In genomic region chr6:87151471-87151785, GRCh38 we compare ENCODE assay signal across 9 cellular contexts. TPM values are rescaled to one million over a fixed set of nuclear protein-coding genes. Genes with fewer than 3 reads are reported as not detected.
DNase-seq lines count a peak whose midpoint lies in the region; ATAC-seq lines count a peak whose summit lies in the region.
"Had no signal": no experiment of that assay in that cellular context is flagged by ENCODE, and none has a peak within 500 bp of the region (broad histone marks: within the 10 kb centered on the region; RNA-seq: fewer than 3 reads in every experiment).

No MANE protein-coding gene starts in this region.

- peaks cover 30% of the 10 kb centered on the region for H3K4me1 ChIP-seq in CD8-positive, alpha-beta memory T cell (ENCODE audit: insufficient read depth, low read length)
- H3K4me1 ChIP-seq in effector memory CD4-positive, alpha-beta T cell (ENCODE audit: control insufficient read depth, insufficient read depth, low read length, poor library complexity, severe bottlenecking): peaks cover 17% of the 10 kb centered on the region
- peaks cover 0 to 7% of the 10 kb centered on the region in 2 donors for H3K4me1 ChIP-seq in neuronal stem cell (ENCODE audit: control insufficient read depth in 2 of 2, insufficient read depth in 1 of 2, low read depth in 1 of 2, low read length in 2 of 2)

- H2AK5ac ChIP-seq in neuronal stem cell (ENCODE audit: low read depth, low read length): no peak overlapping the region

- POLR2A ChIA-PET in CD8-positive, alpha-beta memory T cell (lab: Charles Lee): no interaction called here

- H3K27ac Mint-ChIP-seq in CD8-positive, alpha-beta memory T cell: peak overlapping the region in 7 of 8 donors; percentile 51 to 95 (median 82)

- peak overlapping the region; percentile 56 for H3K14ac ChIP-seq in neuronal stem cell (ENCODE audit: low read length)

- peak overlapping the region; percentile 83 for H3K4me2 ChIP-seq in neuronal stem cell (ENCODE audit: insufficient read depth, low read length, poor library complexity, severe bottlenecking)

- H3K23ac ChIP-seq in neuronal stem cell (ENCODE audit: low read depth, low read length, poor library complexity): peak overlapping the region; percentile 91

- H3K9ac ChIP-seq in neuronal stem cell (ENCODE audit: low read depth, low read length, poor library complexity): peak overlapping the region; percentile 90

- no peak overlapping the region for H2BK120ac ChIP-seq in neuronal stem cell (ENCODE audit: low read depth, low read length)

- H4K8ac ChIP-seq in neuronal stem cell (ENCODE audit: low read depth, low read length): peak overlapping the region; percentile 23

- peak overlapping the region; percentile 78 to 92 (median 87) for H3K4me3 Mint-ChIP-seq in CD8-positive, alpha-beta memory T cell

- no peaks in the 10 kb centered on the region for H3K36me3 ChIP-seq in CD8-positive, alpha-beta memory T cell (ENCODE audit: insufficient read depth, low read length)
- H3K36me3 ChIP-seq in effector memory CD4-positive, alpha-beta T cell (ENCODE audit: control insufficient read depth, insufficient read depth, low read length): no peaks in the 10 kb centered on the region
- no peaks in the 10 kb centered on the region for H3K36me3 ChIP-seq in neuronal stem cell (replicated peaks in 1 of 2; ENCODE audit: control insufficient read depth in 2 of 2, insufficient read depth in 2 of 2, low read length in 2 of 2)

- no peaks in the 10 kb centered on the region for H3K9me3 ChIP-seq in CD8-positive, alpha-beta memory T cell (ENCODE audit: low read length)
- no peaks in the 10 kb centered on the region for H3K9me3 ChIP-seq in effector memory CD4-positive, alpha-beta T cell (ENCODE audit: control insufficient read depth, low read length)
- no peaks in the 10 kb centered on the region for H3K9me3 ChIP-seq in neuronal stem cell (replicated peaks in 1 of 2; ENCODE audit: control insufficient read depth in 2 of 2, insufficient read depth in 1 of 2, low read depth in 1 of 2, low read length in 2 of 2)

- peaks cover 0 to 16% (median 0%) of the 10 kb centered on the region in 3 donors for H3K36me3 Mint-ChIP-seq in CD8-positive, alpha-beta memory T cell

- H2BK5ac ChIP-seq in neuronal stem cell (ENCODE audit: low read length): peak overlapping the region; percentile 98

- H3K27me3 ChIP-seq in CD8-positive, alpha-beta memory T cell (ENCODE audit: insufficient read depth, low read length, poor library complexity, severe bottlenecking): no peaks in the 10 kb centered on the region
- no peaks in the 10 kb centered on the region for H3K27me3 ChIP-seq in effector memory CD4-positive, alpha-beta T cell (replicated peaks; ENCODE audit: control insufficient read depth, insufficient read depth, low read length, poor library complexity, severe bottlenecking)
- peaks cover 0 to 14% (median 0%) of the 10 kb centered on the region in 3 experiments for H3K27me3 ChIP-seq in neuronal stem cell (ENCODE audit: control insufficient read depth in 3 of 3, insufficient read depth in 3 of 3, low read depth in 1 of 3, low read length in 3 of 3)

- peaks cover 0 to 2% of the 10 kb centered on the region in 2 donors for H3K27me3 Mint-ChIP-seq in CD8-positive, alpha-beta memory T cell

- WGBS in neuronal stem cell (ENCODE audit: extremely low coverage in 2 of 2, insufficient read length in 2 of 2, insufficient replicate concordance in 1 of 2), 2 donors: no CpG with 5 or more reads among the region's 4 CpGs

- no peak for DNase-seq in CD8-positive, alpha-beta memory T cell
- DNase-seq in NCI-H1694 (lab: John Stamatoyannopoulos, UW): peak; percentile 34
- DNase-seq in effector memory CD4-positive, alpha-beta T cell: no peak
- DNase-seq in neuronal stem cell (ENCODE audit: low spot score): no peak
- no peak for DNase-seq in activated effector memory CD4-positive, alpha-beta T cell treated with Interleukin-2 at 50 U/mL for 16 hours

- H3K9me3 Mint-ChIP-seq in CD8-positive, alpha-beta memory T cell: no peaks in the 10 kb centered on the region

- CTCF ChIA-PET in CD8-positive, alpha-beta memory T cell (lab: Charles Lee): no interaction called here

- H2BK15ac ChIP-seq in neuronal stem cell (ENCODE audit: low read length): peak overlapping the region; percentile 99

- ATAC-seq in GM21360 (IDR thresholded peaks at IDR 0.05; ENCODE audit: unreplicated experiment) (no peak), GM19035 (IDR thresholded peaks at IDR 0.05; ENCODE audit: unreplicated experiment) (no peak), GM21825 (IDR thresholded peaks at IDR 0.05; ENCODE audit: unreplicated experiment) (no peak)
- ATAC-seq: HCT116 had no signal

- H3K18ac ChIP-seq in neuronal stem cell (ENCODE audit: low read length): peak overlapping the region; percentile 99

- peak overlapping the region; percentile 63 for H3K4me3 ChIP-seq in CD8-positive, alpha-beta memory T cell (ENCODE audit: low read length)
- H3K4me3 ChIP-seq in effector memory CD4-positive, alpha-beta T cell (ENCODE audit: insufficient read depth, low read depth, low read length, poor library complexity, severe bottlenecking): peak overlapping the region; percentile 52
- peak overlapping the region in 1 of 2 donors; percentile 28 for H3K4me3 ChIP-seq in neuronal stem cell (ENCODE audit: low read length in 2 of 2)

- no peak overlapping the region for H4K91ac ChIP-seq in neuronal stem cell (ENCODE audit: low read depth, low read length, poor library complexity)

- no peaks in the 10 kb centered on the region for H3K79me1 ChIP-seq in neuronal stem cell (ENCODE audit: low read depth, low read length)

- peak overlapping the region; percentile 52 for H3K27ac ChIP-seq in CD8-positive, alpha-beta memory T cell (ENCODE audit: low read depth, low read length)
- peak overlapping the region; percentile 69 for H3K27ac ChIP-seq in effector memory CD4-positive, alpha-beta T cell (ENCODE audit: insufficient read depth, low read length, poor library complexity, severe bottlenecking)
- H3K27ac ChIP-seq in neuronal stem cell (replicated peaks; ENCODE audit: low read length): peak overlapping the region; percentile 72

- peaks cover 35 to 39% (median 36%) of the 10 kb centered on the region in 3 donors for H3K4me1 Mint-ChIP-seq in CD8-positive, alpha-beta memory T cell

- H3K4ac ChIP-seq in neuronal stem cell (ENCODE audit: low read length): no peak overlapping the region

- peak overlapping the region; percentile 78 for H2AFZ ChIP-seq in neuronal stem cell (ENCODE audit: low read length)

- H2BK12ac ChIP-seq in neuronal stem cell (ENCODE audit: low read length): no peak overlapping the region

RNA-seq across cellular contexts. Expression of gene ZNF292, which starts 3.9 kb away (rescaled TPM):
- 10 to 100 TPM; 49.3 to 50.7 TPM for total RNA-seq in CD8-positive, alpha-beta memory T cell
- polyA plus RNA-seq in CD8-positive, alpha-beta memory T cell: 37.9 TPM
- polyA plus RNA-seq in neuronal stem cell (2013, experiment 1 of 2): 25.0 TPM
- polyA plus RNA-seq in neuronal stem cell (2013, experiment 2 of 2): 27.0 TPM

RNA-seq across cellular contexts. Expression of gene CGA, which starts 56.5 kb away (rescaled TPM):
- total RNA-seq in CD8-positive, alpha-beta memory T cell: not detected
- polyA plus RNA-seq in CD8-positive, alpha-beta memory T cell: not detected
- polyA plus RNA-seq in neuronal stem cell (2013, experiment 1 of 2): not detected
- polyA plus RNA-seq in neuronal stem cell (2013, experiment 2 of 2): not detected
